In genomic region chr12:96892104-96892503, GRCh38 we compare ENCODE assay signal across 17 cellular contexts. TPM values are rescaled to one million over a fixed set of nuclear protein-coding genes. Genes with fewer than 3 reads are reported as not detected.
DNase-seq lines count a peak whose midpoint lies in the region; ATAC-seq, FAIRE-seq and TF ChIP-seq lines count a peak whose summit lies in the region.
"Had no signal": no experiment of that assay in that cellular context is flagged by ENCODE, and none has a peak within 500 bp of the region (broad histone marks: within the 10 kb centered on the region; RNA-seq: fewer than 3 reads in every experiment).

No MANE protein-coding gene starts in this region.

- FAIRE-seq in endometrium (lab: Jason Lieb, UNC): peak; percentile 66
- FAIRE-seq: A549, GM12892, H1, HepG2, HTR-8/SVneo had no signal

- intact Hi-C loops in uterus (cut with DNase I; ENCODE audit: low total_unique reads): no loop called here

- no peaks in the 10 kb centered on the region for H3K36me3 ChIP-seq in uterus
- H3K36me3 ChIP-seq: BE2C, HAP-1 had no signal

- TF ChIP-seq CTCF in RWPE1 (conservative IDR thresholded peaks at IDR 0.05; ENCODE audit: low read depth) (no peak), foreskin keratinocyte (conservative IDR thresholded peaks at IDR 0.05) (no peak), uterus (IDR thresholded peaks at IDR 0.05) (no peak)

- POLR2A ChIA-PET in RWPE1 (lab: Yijun Ruan, JAX; ENCODE audit: low non-redundant PET): no interaction called here

- no peaks in the 10 kb centered on the region for H3K27me3 ChIP-seq in foreskin keratinocyte
- H3K27me3 ChIP-seq in uterus: no peaks in the 10 kb centered on the region
- H3K27me3 ChIP-seq: BE2C had no signal

- no peak overlapping the region for H3K27ac ChIP-seq in RWPE1
- peak overlapping the region; percentile 87 for H3K27ac ChIP-seq in foreskin keratinocyte
- peak overlapping the region; percentile 1 to 75 for H3K27ac ChIP-seq in uterus
- H3K27ac ChIP-seq: A549, C4-2B had no signal

- no peaks in the 10 kb centered on the region for H3K9me3 ChIP-seq in uterus
- H3K9me3 ChIP-seq: A549, BE2C, HAP-1 had no signal

- CTCF ChIA-PET in RWPE1 (lab: Yijun Ruan, JAX): no interaction called here

- ATAC-seq in foreskin keratinocyte: peak; percentile 48
- ATAC-seq: A549, HepG2 had no signal

- no peak overlapping the region for H3K4me3 ChIP-seq in uterus
- H3K4me3 ChIP-seq: A549, HAP-1 had no signal

- TF ChIP-seq POLR2A in uterus (IDR thresholded peaks at IDR 0.05): no peak

- H3K4me1 ChIP-seq in foreskin keratinocyte (peaks cover 31% of the 10 kb centered on the region), uterus (no peaks in the 10 kb centered on the region)
- H3K4me1 ChIP-seq: BE2C, HAP-1 had no signal

- peak; percentile 18 for DNase-seq in RWPE1 (ENCODE audit: low spot score)
- peak; percentile 53 to 75 for DNase-seq in foreskin keratinocyte
- peak; percentile 27 to 62 for DNase-seq in uterus
- no peak for DNase-seq in COR-L47 (lab: John Stamatoyannopoulos, UW)
- no peak for DNase-seq in DMS 273 treated with DMSO at 0.1 percent for 48 hours (lab: John Stamatoyannopoulos, UW)
- no peak for DNase-seq in NCI-H1930 (lab: John Stamatoyannopoulos, UW)
- DNase-seq: BE2C; CD4-positive, alpha-beta memory T cell; DMS53 had no signal

RNA-seq across cellular contexts. Expression of gene NEDD1, which starts 15.0 kb away (rescaled TPM):
- total RNA-seq in foreskin keratinocyte (42.9 and 45.5 TPM in 2 replicates), uterus (10 to 100 TPM; 13.3 to 54.2 (median 36.3) TPM)
- 9.2 and 10.2 TPM in 2 replicates for polyA plus RNA-seq in foreskin keratinocyte

Comparison
In these comparisons a context has a peak if more than half of its experiments do, and no peak if none do; other contexts are left out.
1. DNase-seq: peak in RWPE1 (single experiment), foreskin keratinocyte (2 of 2) and uterus (2 of 2); none in COR-L47 (single experiment), DMS 273 treated with DMSO at 0.1 percent for 48 hours (single experiment) and NCI-H1930 (0 of 2).